ENCODE assay signal across 14 cellular contexts in genomic region chr2:230267556-230267955, GRCh38. TPM values are rescaled to one million over a fixed set of nuclear protein-coding genes. Genes with fewer than 3 reads are reported as not detected.
DNase-seq lines count a peak whose midpoint lies in the region; ATAC-seq and TF ChIP-seq lines count a peak whose summit lies in the region.
"Had no signal": no experiment of that assay in that cellular context is flagged by ENCODE, and none has a peak within 500 bp of the region (broad histone marks: within the 10 kb centered on the region; RNA-seq: fewer than 3 reads in every experiment).

No MANE protein-coding gene starts in this region.

- peaks cover 96% of the 10 kb centered on the region for H3K36me3 Mint-ChIP-seq in activated T-helper 17 cell treated with anti-CD3 and anti-CD28 coated beads, Interleukin-2, amount 50 U/mL, for 72 hours (ENCODE audit: low read depth)

- ATAC-seq in GM18858 (IDR thresholded peaks at IDR 0.05; ENCODE audit: unreplicated experiment) (peak; percentile 58), HG03039 (IDR thresholded peaks at IDR 0.05; ENCODE audit: unreplicated experiment) (peak; percentile 50), sciatic nerve (no peak)
- ATAC-seq in activated T-helper 17 cell treated with anti-CD3 and anti-CD28 coated beads, Interleukin-2, amount 50 U/mL, for 72 hours (replicated peaks): peak; percentile 67

- H3K4me1 ChIP-seq in SJCRH30 (no peaks in the 10 kb centered on the region), BE2C (no peaks in the 10 kb centered on the region)

- intact Hi-C loops in sciatic nerve (cut with DNase I): no loop called here

- H3K9me3 ChIP-seq in SJCRH30 (replicated peaks) (no peaks in the 10 kb centered on the region), BE2C (no peaks in the 10 kb centered on the region)
- H3K9me3 ChIP-seq: ovary had no signal

- H3K27me3 Mint-ChIP-seq in activated T-helper 17 cell treated with anti-CD3 and anti-CD28 coated beads, Interleukin-2, amount 50 U/mL, for 72 hours: no peaks in the 10 kb centered on the region

- peak; percentile 40 for DNase-seq in GM20000 (ENCODE audit: low spot score)
- DNase-seq in SJCRH30: no peak
- DNase-seq in AG08395 (ENCODE audit: low spot score): no peak
- no peak for DNase-seq in BE2C
- no peak for DNase-seq in sciatic nerve (ENCODE audit: low spot score)
- DNase-seq: activated CD4-positive, alpha-beta T cell treated with anti-CD3 and anti-CD28 coated beads, Interleukin-2, amount 50 U/mL, for 4 hours; DMS153; erythroblast; ovary; stimulated activated CD4-positive, alpha-beta T cell treated with anti-CD3 and anti-CD28 coated beads, Interleukin-2, amount 100 ng/mL, for 48 hours had no signal

- peaks cover 16% of the 10 kb centered on the region for H3K27me3 ChIP-seq in SJCRH30
- H3K27me3 ChIP-seq in BE2C: no peaks in the 10 kb centered on the region
- H3K27me3 ChIP-seq: ovary had no signal

- H3K4me3 Mint-ChIP-seq in activated T-helper 17 cell treated with anti-CD3 and anti-CD28 coated beads, Interleukin-2, amount 50 U/mL, for 72 hours: peak overlapping the region; percentile 2

- no peak overlapping the region for H3K4me3 ChIP-seq in SJCRH30
- H3K4me3 ChIP-seq in BE2C (ENCODE audit: low read depth, low read length): no peak overlapping the region
- H3K4me3 ChIP-seq: ovary had no signal

- H3K9me3 Mint-ChIP-seq in activated T-helper 17 cell treated with anti-CD3 and anti-CD28 coated beads, Interleukin-2, amount 50 U/mL, for 72 hours: peaks cover 11% of the 10 kb centered on the region

- H3K4me1 Mint-ChIP-seq in activated T-helper 17 cell treated with anti-CD3 and anti-CD28 coated beads, Interleukin-2, amount 50 U/mL, for 72 hours: peaks cover 46% of the 10 kb centered on the region

- no peak overlapping the region for H3K27ac ChIP-seq in SJCRH30
- H3K27ac ChIP-seq: ovary had no signal

- TF ChIP-seq CTCF in GM20000 (IDR thresholded peaks at IDR 0.05; ENCODE audit: extremely low read depth, missing control alignments) (no peak), BE2C (IDR thresholded peaks at IDR 0.05; ENCODE audit: low read depth, low read length) (no peak)

- peak overlapping the region; percentile 13 for H3K27ac Mint-ChIP-seq in activated T-helper 17 cell treated with anti-CD3 and anti-CD28 coated beads, Interleukin-2, amount 50 U/mL, for 72 hours

- H3K36me3 ChIP-seq in SJCRH30: no peaks in the 10 kb centered on the region
- H3K36me3 ChIP-seq in BE2C: no peaks in the 10 kb centered on the region
- H3K36me3 ChIP-seq: ovary had no signal

RNA-seq across cellular contexts. Expression of gene SP140, which starts 42.0 kb away (rescaled TPM):
- 10 to 100 TPM; 60.8 to 91.7 TPM for total RNA-seq in activated T-helper 17 cell treated with anti-CD3 and anti-CD28 coated beads, Interleukin-2, amount 50 U/mL, for 72 hours
- total RNA-seq in SJCRH30 (2014; rRNA removed; shearing (Covaris generic)): 0.12 and 0.25 TPM in 2 replicates
- polyA plus RNA-seq in BE2C (2012; ENCODE audit: insufficient read depth, insufficient read length, low read depth): 0.39 TPM
- 4.4 TPM for total RNA-seq in sciatic nerve
- total RNA-seq: SK-MEL-5 had no signal

RNA-seq across cellular contexts. Expression of gene SP110, which starts 47.8 kb away (rescaled TPM):
- 10 to 100 TPM; 53.1 to 56.8 TPM for total RNA-seq in activated T-helper 17 cell treated with anti-CD3 and anti-CD28 coated beads, Interleukin-2, amount 50 U/mL, for 72 hours
- total RNA-seq in SJCRH30 (2014; rRNA removed; shearing (Covaris generic)): 2.8 and 3.0 TPM in 2 replicates
- not detected for polyA plus RNA-seq in BE2C (2012; ENCODE audit: insufficient read depth, insufficient read length, low read depth)
- 40.5 TPM for total RNA-seq in sciatic nerve

RNA-seq across cellular contexts. Expression of gene SP140L, which starts 59.4 kb away (rescaled TPM):
- total RNA-seq in activated T-helper 17 cell treated with anti-CD3 and anti-CD28 coated beads, Interleukin-2, amount 50 U/mL, for 72 hours: 10 to 100 TPM; 45.1 to 70.4 TPM
- 2.9 and 3.7 TPM in 2 replicates for total RNA-seq in SJCRH30 (2014; rRNA removed; shearing (Covaris generic))
- 1.5 TPM for polyA plus RNA-seq in BE2C (2012; ENCODE audit: insufficient read depth, insufficient read length, low read depth)
- total RNA-seq in sciatic nerve: 26.2 TPM

Comparison
In these comparisons a context has a peak if more than half of its experiments do, and no peak if none do; other contexts are left out.
1. RNA of gene SP140, which starts 42.0 kb away (total RNA-seq): 60.8 to 91.7 TPM in activated T-helper 17 cell treated with anti-CD3 and anti-CD28 coated beads, Interleukin-2, amount 50 U/mL, for 72 hours; 4.4 TPM in sciatic nerve (single experiment) and 0.12 to 0.25 TPM in SJCRH30; every median in the first group is over 10 times any median in the second.
2. RNA of gene SP110, which starts 47.8 kb away (total RNA-seq): 53.1 to 56.8 TPM in activated T-helper 17 cell treated with anti-CD3 and anti-CD28 coated beads, Interleukin-2, amount 50 U/mL, for 72 hours and 40.5 TPM in sciatic nerve (single experiment); 2.8 to 3.0 TPM in SJCRH30; every median in the first group is over 10 times any median in the second.